In genomic region chr4:148023782-148024181, GRCh38 we compare ENCODE assay signal across 10 cellular contexts.
"Had no signal": no experiment of that assay in that cellular context is flagged by ENCODE, and none has a peak within 500 bp of the region (broad histone marks: within the 10 kb centered on the region; RNA-seq: fewer than 3 reads in every experiment).

No MANE protein-coding gene starts in this region.

- H3K4me3 ChIP-seq: lung, mucosa of descending colon, sigmoid colon, tibial nerve had no signal

- H3K27ac ChIP-seq: sigmoid colon had no signal

- H3K27me3 ChIP-seq: sigmoid colon, tibial nerve had no signal

- DNase-seq: activated CD4-positive, CD25-positive, alpha-beta regulatory T cell; activated effector memory CD4-positive, alpha-beta T cell treated with Interleukin-2 at 50 U/mL for 16 hours; activated T-cell treated with anti-CD3 and anti-CD28 coated beads, Interleukin-2, amount 50 U/mL, for 24 hours; mucosa of descending colon; natural killer cell; sigmoid colon; stimulated activated CD4-positive, alpha-beta T cell treated with anti-CD3 and anti-CD28 coated beads, Interleukin-4, amount 100 ng/mL, for 24 hours; T-helper 2 cell had no signal

- ATAC-seq: mucosa of descending colon, natural killer cell had no signal

- H3K9me3 ChIP-seq: mucosa of descending colon, sigmoid colon, tibial nerve had no signal
